ENCODE assay signal across 8 cellular contexts in genomic region chr1:27284425-27285287, GRCh38. TPM values are rescaled to one million over a fixed set of nuclear protein-coding genes. Genes with fewer than 3 reads are reported as not detected.
A peak's percentile ranks its signal among the peaks of the same experiment; 100 is the strongest.
DNase-seq lines count a peak whose midpoint lies in the region; ATAC-seq, FAIRE-seq and TF ChIP-seq lines count a peak whose summit lies in the region.

No MANE protein-coding gene starts in this region.

- no peaks in the 10 kb centered on the region for H3F3A ChIP-seq in SK-N-SH (replicated peaks; ENCODE audit: insufficient read depth)

- no peaks in the 10 kb centered on the region for H3K4me1 ChIP-seq in SK-N-SH (ENCODE audit: control insufficient read depth in 1 of 2, insufficient read depth in 2 of 2, low read depth in 1 of 2, low read length in 1 of 2)
- no peaks in the 10 kb centered on the region for H3K4me1 ChIP-seq in upper lobe of right lung

- H3K4me1 Mint-ChIP-seq in activated naive CD4-positive, alpha-beta T cell treated with anti-CD3 and anti-CD28 coated beads for 36 hours (ENCODE audit: low read depth) = peaks cover 2% of the 10 kb centered on the region

- H3K36me3 ChIP-seq in SK-N-SH (replicated peaks in 1 of 2; ENCODE audit: control insufficient read depth in 1 of 2, insufficient read depth in 2 of 2, low read length in 1 of 2) (peaks cover 4 to 5% of the 10 kb centered on the region in 2 experiments), upper lobe of right lung (peaks cover 29% of the 10 kb centered on the region)

- 38% methylated on average over 11 of the region's 11 CpGs for WGBS in SK-N-SH (ENCODE audit: low lambda C conversion rate)

- POLR2A ChIA-PET in SK-N-SH (lab: Yijun Ruan, JAX) = no interaction called here

- no peaks in the 10 kb centered on the region for H3K9me2 ChIP-seq in SK-N-SH

- H3K4me3 ChIP-seq in SK-N-SH (ENCODE audit: low read depth in 2 of 2, low read length in 1 of 2) = no peak overlapping the region; a peak in 1 of 4 replicates
- no peak overlapping the region for H3K4me3 ChIP-seq in upper lobe of right lung

- H3K27ac Mint-ChIP-seq in activated naive CD4-positive, alpha-beta T cell treated with anti-CD3 and anti-CD28 coated beads for 36 hours = no peak overlapping the region

- DNase-seq in NCI-H1092 (lab: John Stamatoyannopoulos, UW) (peak; percentile 67), SK-N-SH (peak; percentile 84), head of caudate nucleus (peak; percentile 66 to 96 (median 87)), pons (ENCODE audit: low spot score) (peak; percentile 81), upper lobe of right lung (peak; percentile 84)
- peak; percentile 97 for DNase-seq in activated naive CD4-positive, alpha-beta T cell treated with anti-CD3 and anti-CD28 coated beads for 36 hours

- TF ChIP-seq CTCF in SK-N-SH (IDR thresholded peaks at IDR 0.05) (peak; percentile 90), upper lobe of right lung (IDR thresholded peaks at IDR 0.05) (peak; percentile 89)

- H3K9me3 ChIP-seq in SK-N-SH = no peaks in the 10 kb centered on the region
- H3K9me3 ChIP-seq in upper lobe of right lung = no peaks in the 10 kb centered on the region

- peak; percentile 98 for ATAC-seq in upper lobe of right lung
- ATAC-seq in HG03280 (IDR thresholded peaks at IDR 0.05; ENCODE audit: unreplicated experiment) = no peak

- FAIRE-seq in G401.6 (lab: Jason Lieb, UNC) = peak; percentile 94

- intact Hi-C loops in activated naive CD4-positive, alpha-beta T cell treated with anti-CD3 and anti-CD28 coated beads for 36 hours (cut with micrococcal nuclease) = loop anchor here (1.0 to 2.0 kb wide), 5 partner anchors 50 to 240 kb away; partner anchors contain the start of gene WDTC1
- intact Hi-C loops in head of caudate nucleus (cut with DNase I) (loop anchor here (2.0 to 10.0 kb wide), 2 partner anchors 182 to 240 kb away; no protein-coding TSS in a partner anchor), upper lobe of right lung (cut with DNase I) (loop anchor here (2.0 to 10.0 kb wide), 2 partner anchors 90 to 182 kb away; no protein-coding TSS in a partner anchor)

- no peak for TF ChIP-seq EP300 in SK-N-SH (IDR thresholded peaks at IDR 0.05; ENCODE audit: borderline replicate concordance in 1 of 2, low read depth in 1 of 2, low read length in 1 of 2)

- no peaks in the 10 kb centered on the region for H4K20me1 ChIP-seq in SK-N-SH (ENCODE audit: insufficient read depth)

- no peak overlapping the region for H2AFZ ChIP-seq in SK-N-SH (ENCODE audit: low read depth)

- H3K27me3 Mint-ChIP-seq in activated naive CD4-positive, alpha-beta T cell treated with anti-CD3 and anti-CD28 coated beads for 36 hours (ENCODE audit: low read depth) = no peaks in the 10 kb centered on the region

- H3K4me2 ChIP-seq in SK-N-SH = no peak overlapping the region

- no peaks in the 10 kb centered on the region for H3K79me2 ChIP-seq in SK-N-SH (ENCODE audit: insufficient read depth)

- peaks cover 3% of the 10 kb centered on the region for H3K36me3 Mint-ChIP-seq in activated naive CD4-positive, alpha-beta T cell treated with anti-CD3 and anti-CD28 coated beads for 36 hours (ENCODE audit: low read depth)

- no peak overlapping the region for H3K4me3 Mint-ChIP-seq in activated naive CD4-positive, alpha-beta T cell treated with anti-CD3 and anti-CD28 coated beads for 36 hours

- H3K27ac ChIP-seq in SK-N-SH (ENCODE audit: low read depth in 2 of 2, low read length in 1 of 2) (no peak overlapping the region), upper lobe of right lung (no peak overlapping the region)

- CTCF ChIA-PET in SK-N-SH (lab: Yijun Ruan, JAX) = interaction anchor here (0.6 to 12.2 kb wide), 52 partner anchors 10 to 427 kb away, joined by 3 to 149 read pairs (median 4); partner anchors contain the start of genes SLC9A1 and SYTL1
- CTCF ChIA-PET in activated naive CD4-positive, alpha-beta T cell treated with anti-CD3 and anti-CD28 coated beads for 36 hours (lab: Charles Lee) = interaction anchor here (0.6 to 7.7 kb wide), 31 partner anchors 10 to 303 kb away, joined by 3 to 77 read pairs (median 4); no protein-coding TSS in a partner anchor

- no peak overlapping the region for H3K9ac ChIP-seq in SK-N-SH

- H3K27me3 ChIP-seq in SK-N-SH (ENCODE audit: insufficient read depth) = no peaks in the 10 kb centered on the region
- no peaks in the 10 kb centered on the region for H3K27me3 ChIP-seq in upper lobe of right lung

- TF ChIP-seq RAD21 in SK-N-SH (IDR thresholded peaks at IDR 0.05; ENCODE audit: low read length) = peak; percentile 80

- H3K9me3 Mint-ChIP-seq in activated naive CD4-positive, alpha-beta T cell treated with anti-CD3 and anti-CD28 coated beads for 36 hours = no peaks in the 10 kb centered on the region

TF ChIP-seq in SK-N-SH, 30 proteins besides CTCF, POLR2A, EP300 and RAD21:
- TF ChIP-seq NFIC (IDR thresholded peaks at IDR 0.05; ENCODE audit: borderline replicate concordance) (no peak), SMC3 (IDR thresholded peaks at IDR 0.05; ENCODE audit: low read depth, low read length) (peak; percentile 89)

RNA-seq across cellular contexts. Expression of gene TMEM222, which starts 37.3 kb away (rescaled TPM):
- polyA plus RNA-seq in SK-N-SH (2012; rRNA removed) = 51.7 and 52.0 TPM in 2 replicates
- polyA plus RNA-seq in SK-N-SH (2012; cell fraction: cytosol; rRNA removed) = 23.5 and 37.2 TPM in 2 replicates
- polyA plus RNA-seq in SK-N-SH (2012; cell fraction: nucleus; rRNA removed) = 62.9 and 63.5 TPM in 2 replicates
- 10 to 100 TPM; 22.0 to 22.8 TPM for total RNA-seq in activated naive CD4-positive, alpha-beta T cell treated with anti-CD3 and anti-CD28 coated beads for 36 hours
- total RNA-seq in upper lobe of right lung = 36.7 TPM

RNA-seq across cellular contexts. Expression of gene WDTC1, which starts 50.2 kb away (rescaled TPM):
- polyA plus RNA-seq in SK-N-SH (2012; rRNA removed) = 7.8 and 12.0 TPM in 2 replicates
- 5.7 and 8.8 TPM in 2 replicates for polyA plus RNA-seq in SK-N-SH (2012; cell fraction: cytosol; rRNA removed)
- 14.6 and 16.0 TPM in 2 replicates for polyA plus RNA-seq in SK-N-SH (2012; cell fraction: nucleus; rRNA removed)
- total RNA-seq in activated naive CD4-positive, alpha-beta T cell treated with anti-CD3 and anti-CD28 coated beads for 36 hours = 10 to 100 TPM; 22.6 to 22.9 TPM
- total RNA-seq in upper lobe of right lung = 44.1 TPM

RNA-seq across cellular contexts. Expression of gene SYTL1, which starts 57.2 kb away (rescaled TPM):
- polyA plus RNA-seq in SK-N-SH (2012; rRNA removed) = 2.0 and 3.0 TPM in 2 replicates
- polyA plus RNA-seq in SK-N-SH (2012; cell fraction: cytosol; rRNA removed) = 0.21 and 0.52 TPM in 2 replicates
- 12.6 and 15.6 TPM in 2 replicates for polyA plus RNA-seq in SK-N-SH (2012; cell fraction: nucleus; rRNA removed)
- total RNA-seq in activated naive CD4-positive, alpha-beta T cell treated with anti-CD3 and anti-CD28 coated beads for 36 hours = 10 to 100 TPM; 28.5 to 29.2 TPM
- 30.6 TPM for total RNA-seq in upper lobe of right lung
